In genomic region chr13:89343165-89343564, GRCh38 we compare ENCODE assay signal across 25 cellular contexts.
A peak's percentile ranks its signal among the peaks of the same experiment; 100 is the strongest.
DNase-seq lines count a peak whose midpoint lies in the region; ATAC-seq, FAIRE-seq and TF ChIP-seq lines count a peak whose summit lies in the region.
"Had no signal": no experiment of that assay in that cellular context is flagged by ENCODE, and none has a peak within 500 bp of the region (broad histone marks: within the 10 kb centered on the region; RNA-seq: fewer than 3 reads in every experiment).

No MANE protein-coding gene starts in this region.

- TF ChIP-seq CTCF in bronchial epithelial cell (IDR thresholded peaks at IDR 0.05; ENCODE audit: insufficient read depth, low read length, severe bottlenecking) (no peak), foreskin keratinocyte (conservative IDR thresholded peaks at IDR 0.05) (no peak)

- H3K27me3 ChIP-seq in Karpas-422 (ENCODE audit: low read length) (no peaks in the 10 kb centered on the region), bronchial epithelial cell (ENCODE audit: control insufficient read depth, insufficient read depth, low read length) (no peaks in the 10 kb centered on the region), foreskin keratinocyte (no peaks in the 10 kb centered on the region)
- H3K27me3 ChIP-seq: BE2C; BLaER1 treated with 17β-estradiol and CSF1 and Interleukin-3, amounts not matched to agents 10 nM and 100 nM had no signal

- H2AFZ ChIP-seq in Karpas-422 (ENCODE audit: low read length) = peak overlapping the region; percentile 77
- H2AFZ ChIP-seq: GM23338 had no signal

- no peak overlapping the region for H3K4me2 ChIP-seq in Karpas-422 (ENCODE audit: low read depth, low read length, poor library complexity, severe bottlenecking)
- H3K4me2 ChIP-seq: A549; BLaER1 treated with 17β-estradiol and CSF1 and Interleukin-3, amounts not matched to agents 10 nM and 100 nM; GM23338 had no signal

- H3K9ac ChIP-seq in Karpas-422 (ENCODE audit: low read length) = no peak overlapping the region
- H3K9ac ChIP-seq: BLaER1 treated with 17β-estradiol and CSF1 and Interleukin-3, amounts not matched to agents 10 nM and 100 nM had no signal

- no peak for FAIRE-seq in bronchial epithelial cell (lab: Jason Lieb, UNC)
- FAIRE-seq: A549, D721Med, GM12891, GM18507 had no signal

- H3K79me2 ChIP-seq in Karpas-422 (ENCODE audit: low read length) = no peaks in the 10 kb centered on the region

- H4K20me1 ChIP-seq in Karpas-422 (ENCODE audit: insufficient read depth, low read depth, low read length) = no peaks in the 10 kb centered on the region
- H4K20me1 ChIP-seq: BLaER1 treated with 17β-estradiol and CSF1 and Interleukin-3, amounts not matched to agents 10 nM and 100 nM had no signal

- no peak overlapping the region for H3K27ac ChIP-seq in Karpas-422 (ENCODE audit: low read length)
- H3K27ac ChIP-seq in foreskin keratinocyte = peak overlapping the region; percentile 90
- H3K27ac ChIP-seq: A549; BLaER1 treated with 17β-estradiol and CSF1 and Interleukin-3, amounts not matched to agents 10 nM and 100 nM had no signal

- ATAC-seq in foreskin keratinocyte = peak; percentile 97
- ATAC-seq: A549, GM23338 had no signal

- no peaks in the 10 kb centered on the region for H3K36me3 ChIP-seq in Karpas-422 (ENCODE audit: insufficient read depth, low read length)
- no peaks in the 10 kb centered on the region for H3K36me3 ChIP-seq in bronchial epithelial cell (ENCODE audit: control insufficient read depth, insufficient read depth, low read length)
- H3K36me3 ChIP-seq: BE2C; BLaER1 treated with 17β-estradiol and CSF1 and Interleukin-3, amounts not matched to agents 10 nM and 100 nM; HAP-1 had no signal

- peak; percentile 19 for DNase-seq in ELR (ENCODE audit: low read depth)
- DNase-seq in Karpas-422 = no peak
- DNase-seq in bronchial epithelial cell (ENCODE audit: low read depth) = peak; percentile 69
- DNase-seq in foreskin keratinocyte = peak; percentile 43 to 63
- DNase-seq in NCI-H1092 treated with DMSO at 0.1 percent for 48 hours (lab: John Stamatoyannopoulos, UW) = no peak
- no peak for DNase-seq in activated CD4-positive, CD25-positive, alpha-beta regulatory T cell treated with anti-CD3 and anti-CD28 coated beads, Interleukin-2, amount 50 U/mL, for 72 hours
- DNase-seq in T1000 (lab: John Stamatoyannopoulos, UW) = no peak
- DNase-seq: 8988T; ACHN; AML-193; BE2C; CD4-positive, alpha-beta T cell; CD8-positive, alpha-beta memory T cell; DMS 273 treated with DMSO at 0.1 percent for 48 hours; DMS79; EL; GF-D8; HFFc6 had no signal

- H3K9me2 ChIP-seq in Karpas-422 (replicated peaks; ENCODE audit: insufficient read depth, low read length) = no peaks in the 10 kb centered on the region

- H3K4me1 ChIP-seq in Karpas-422 (ENCODE audit: low read length) (no peaks in the 10 kb centered on the region; the same call in 1 of the 2 replicates), foreskin keratinocyte (peaks cover 13% of the 10 kb centered on the region)
- H3K4me1 ChIP-seq: A549; BE2C; BLaER1 treated with 17β-estradiol and CSF1 and Interleukin-3, amounts not matched to agents 10 nM and 100 nM; HAP-1 had no signal

- H3K4me3 ChIP-seq in Karpas-422 (ENCODE audit: low read length) = no peak overlapping the region
- H3K4me3 ChIP-seq in bronchial epithelial cell (ENCODE audit: low read depth, low read length) = no peak overlapping the region
- H3K4me3 ChIP-seq: A549; BLaER1 treated with 17β-estradiol and CSF1 and Interleukin-3, amounts not matched to agents 10 nM and 100 nM; GM23338; HAP-1 had no signal

- peaks cover 7% of the 10 kb centered on the region for H3K9me3 ChIP-seq in Karpas-422 (ENCODE audit: low read length)
- H3K9me3 ChIP-seq: A549; BE2C; BLaER1 treated with 17β-estradiol and CSF1 and Interleukin-3, amounts not matched to agents 10 nM and 100 nM; HAP-1 had no signal

Comparison
In these comparisons a context has a peak if more than half of its experiments do, and no peak if none do; other contexts are left out.
1. DNase-seq: peak in ELR (single experiment), bronchial epithelial cell (single experiment) and foreskin keratinocyte (2 of 2); none in Karpas-422 (single experiment), NCI-H1092 treated with DMSO at 0.1 percent for 48 hours (single experiment), activated CD4-positive, CD25-positive, alpha-beta regulatory T cell treated with anti-CD3 and anti-CD28 coated beads, Interleukin-2, amount 50 U/mL, for 72 hours (single experiment) and T1000 (single experiment).